8 cellular contexts compared by ENCODE assay signal in the genomic region with DNA sequence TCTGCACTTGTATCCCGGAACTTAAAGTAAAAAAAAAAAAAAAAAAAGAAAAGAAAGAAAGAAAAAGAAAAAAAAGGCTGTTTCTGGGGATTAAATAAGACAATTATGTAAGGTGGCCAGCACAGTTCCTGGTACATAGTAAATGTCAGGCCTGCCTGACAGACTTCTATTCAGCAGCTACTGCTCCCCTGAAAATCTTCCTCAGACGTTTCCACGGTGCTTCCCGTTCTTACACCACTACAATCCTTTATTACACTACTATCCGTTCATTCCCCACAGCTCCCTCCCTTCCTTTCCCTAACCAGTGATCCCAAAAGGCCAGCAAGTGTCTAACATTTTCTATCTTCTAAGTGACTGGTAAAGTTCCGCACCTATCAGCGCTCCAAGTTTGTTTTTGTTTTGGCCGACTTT. TPM values are rescaled to one million over a fixed set of nuclear protein-coding genes. Genes with fewer than 3 reads are reported as not detected.
DNase-seq lines count a peak whose midpoint lies in the region; ATAC-seq and TF ChIP-seq lines count a peak whose summit lies in the region.

No MANE protein-coding gene starts in this region.

- no peaks in the 10 kb centered on the region for H3K36me3 ChIP-seq in hepatocyte (replicated peaks; ENCODE audit: insufficient read depth, low read depth)

- POLR2A ChIA-PET in activated CD4-positive, alpha-beta memory T cell treated with anti-CD3 and anti-CD28 coated beads, Interleukin-2, amount 10 ng/mL, durations not matched to agents 7 days and 5 days (lab: Charles Lee): interaction anchor here (0.6 to 4.7 kb wide), 27 partner anchors 10 to 945 kb away, joined by 3 to 33 read pairs (median 5); a partner anchor contains a TSS

- H3K27ac Mint-ChIP-seq in activated CD4-positive, alpha-beta memory T cell treated with anti-CD3 and anti-CD28 coated beads, Interleukin-2, amount 10 ng/mL, durations not matched to agents 7 days and 5 days: peak overlapping the region; percentile 89

- H3K9me3 Mint-ChIP-seq in activated CD4-positive, alpha-beta memory T cell treated with anti-CD3 and anti-CD28 coated beads, Interleukin-2, amount 10 ng/mL, durations not matched to agents 7 days and 5 days: no peaks in the 10 kb centered on the region

- H3K36me3 Mint-ChIP-seq in activated CD4-positive, alpha-beta memory T cell treated with anti-CD3 and anti-CD28 coated beads, Interleukin-2, amount 10 ng/mL, durations not matched to agents 7 days and 5 days (ENCODE audit: low read depth): peaks cover 24% of the 10 kb centered on the region

- no peaks in the 10 kb centered on the region for H3K9me2 ChIP-seq in hepatocyte (replicated peaks; ENCODE audit: insufficient read depth)

- H3K4me1 Mint-ChIP-seq in activated CD4-positive, alpha-beta memory T cell treated with anti-CD3 and anti-CD28 coated beads, Interleukin-2, amount 10 ng/mL, durations not matched to agents 7 days and 5 days: peaks cover 28% of the 10 kb centered on the region

- ATAC-seq in GM21529 (IDR thresholded peaks at IDR 0.05; ENCODE audit: unreplicated experiment) (peak; percentile 13), HG02884 (IDR thresholded peaks at IDR 0.05; ENCODE audit: unreplicated experiment) (no peak)

- TF ChIP-seq CTCF in 22Rv1 (IDR thresholded peaks at IDR 0.05): no peak
- no peak for TF ChIP-seq CTCF in hepatocyte (IDR thresholded peaks at IDR 0.05; ENCODE audit: poor library complexity)

- H3K27ac ChIP-seq in 22Rv1: peak overlapping the region; percentile 77
- H3K27ac ChIP-seq in hepatocyte: peak overlapping the region; percentile 99
- H3K27ac ChIP-seq in skin epidermis: peak overlapping the region; percentile 93 to 100 (median 98)

- WGBS in hepatocyte (ENCODE audit: low lambda C conversion rate, missing lambda C conversion rate): 11% methylated on average over 8 of the region's 8 CpGs

- peaks cover 8% of the 10 kb centered on the region for H3K4me1 ChIP-seq in hepatocyte (ENCODE audit: insufficient read depth)

- H3K9me3 ChIP-seq in hepatocyte (ENCODE audit: low read depth): no peaks in the 10 kb centered on the region

- no peaks in the 10 kb centered on the region for H3K27me3 ChIP-seq in hepatocyte

- peaks cover under 1% of the 10 kb centered on the region for H3K27me3 Mint-ChIP-seq in activated CD4-positive, alpha-beta memory T cell treated with anti-CD3 and anti-CD28 coated beads, Interleukin-2, amount 10 ng/mL, durations not matched to agents 7 days and 5 days

- CTCF ChIA-PET in activated CD4-positive, alpha-beta memory T cell treated with anti-CD3 and anti-CD28 coated beads, Interleukin-2, amount 10 ng/mL, durations not matched to agents 7 days and 5 days (lab: Charles Lee): interaction anchor here (0.7 to 1.6 kb wide), 6 partner anchors 52 to 277 kb away, joined by 3 to 4 read pairs (median 4); a partner anchor contains a TSS

- H3K79me2 ChIP-seq in hepatocyte: peaks cover 35% of the 10 kb centered on the region

- no peaks in the 10 kb centered on the region for H4K20me1 ChIP-seq in hepatocyte (ENCODE audit: insufficient read depth, poor library complexity, severe bottlenecking)

- H3K4me3 ChIP-seq in hepatocyte (peak overlapping the region; percentile 87), skin epidermis (peak overlapping the region; percentile 75 to 97 (median 94))

- DNase-seq in activated CD4-positive, alpha-beta memory T cell treated with anti-CD3 and anti-CD28 coated beads, Interleukin-2, amount 10 ng/mL, durations not matched to agents 7 days and 5 days: no peak
- DNase-seq in hepatocyte (ENCODE audit: low spot score): no peak
- no peak for DNase-seq in NCI-H524 treated with DMSO at 0.1 percent for 48 hours (lab: John Stamatoyannopoulos, UW)
- no peak for DNase-seq in activated CD4-positive, alpha-beta T cell treated with anti-CD3 and anti-CD28 coated beads for 1 hour

- H3K4me2 ChIP-seq in hepatocyte: peak overlapping the region; percentile 84

- peak overlapping the region; percentile 89 for H2AFZ ChIP-seq in hepatocyte

- peak overlapping the region; percentile 95 for H3K4me3 Mint-ChIP-seq in activated CD4-positive, alpha-beta memory T cell treated with anti-CD3 and anti-CD28 coated beads, Interleukin-2, amount 10 ng/mL, durations not matched to agents 7 days and 5 days

RNA-seq across cellular contexts. Expression of a gene that starts 0.6 kb away (rescaled TPM):
- total RNA-seq in activated CD4-positive, alpha-beta memory T cell treated with anti-CD3 and anti-CD28 coated beads, Interleukin-2, amount 10 ng/mL, durations not matched to agents 7 days and 5 days: 10 to 100 TPM; 40.2 to 41.3 TPM
- 41.0 and 45.1 TPM in 2 replicates for total RNA-seq in hepatocyte
- 17.5 and 18.2 TPM in 2 replicates for polyA plus RNA-seq in hepatocyte
